Comparison of ENCODE assay signal across 28 cellular contexts in the genomic region with DNA sequence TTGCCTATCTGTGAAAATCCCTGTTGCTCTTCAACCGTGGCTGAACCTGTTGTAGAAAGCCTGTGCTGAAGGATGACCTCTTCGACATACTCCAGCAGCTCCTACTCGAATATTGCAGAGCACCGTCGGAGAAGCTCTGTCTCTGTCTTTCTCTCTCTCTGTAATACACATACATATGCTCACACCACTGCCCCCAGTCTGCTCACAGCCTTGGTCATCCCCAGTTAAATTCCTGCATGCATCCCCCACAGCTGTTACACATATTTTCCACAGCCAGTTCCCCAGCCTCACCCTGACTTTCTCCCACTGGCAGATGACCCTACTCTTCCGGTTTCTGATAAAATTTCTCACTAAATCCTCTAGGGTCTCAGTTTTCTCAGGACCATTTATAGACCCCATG.
"Had no signal": no experiment of that assay in that cellular context is flagged by ENCODE, and none has a peak within 500 bp of the region (broad histone marks: within the 10 kb centered on the region; RNA-seq: fewer than 3 reads in every experiment).

No MANE protein-coding gene starts in this region.

- H3K36me3 Mint-ChIP-seq: naive thymus-derived CD8-positive, alpha-beta T cell; stimulated activated memory B cell treated with anti-CD40 and anti-IgM and Interleukin-4, amounts not matched to agents 10 μg/mL and 1 μg/mL and 100 μg/mL, for 72 hours had no signal

- H3K4me3 ChIP-seq: dorsolateral prefrontal cortex, esophagus muscularis mucosa, heart right ventricle, left lung, ovary, psoas muscle, sigmoid colon, skin epidermis, spleen, testis, tibial artery, upper lobe of left lung had no signal

- H3K27me3 Mint-ChIP-seq: stimulated activated memory B cell treated with anti-CD40 and anti-IgM and Interleukin-4, amounts not matched to agents 10 μg/mL and 1 μg/mL and 100 μg/mL, for 72 hours had no signal

- H3K27ac ChIP-seq: dorsolateral prefrontal cortex, esophagus muscularis mucosa, foreskin keratinocyte, heart right ventricle, left lung, ovary, psoas muscle, sigmoid colon, skin epidermis, spleen, testis, tibial artery, upper lobe of left lung had no signal

- DNase-seq: cortex of kidney; dorsolateral prefrontal cortex; effector CD4-positive, alpha-beta T cell; foreskin keratinocyte; glutamatergic neuron; heart right ventricle; kidney; left lung; mesenchymal stem cell; midbrain; naive thymus-derived CD8-positive, alpha-beta T cell; nephron progenitor cell; occipital lobe; ovary; posterior cingulate gyrus; psoas muscle; right cardiac atrium; sigmoid colon; spleen; stimulated activated CD4-positive, alpha-beta T cell treated with anti-CD3 and anti-CD28 coated beads, Interleukin-4, amount 100 ng/mL, for 4 hours; stimulated activated naive CD8-positive, alpha-beta T cell treated with anti-CD3 and anti-CD28 coated beads, Interleukin-15, Interleukin-2, amounts not matched to agents 100 U/mL and 50 U/mL, for 24 hours; substantia nigra; testis; tibial artery; upper lobe of left lung had no signal

- H3K36me3 ChIP-seq: esophagus muscularis mucosa, heart right ventricle, left lung, ovary, sigmoid colon, spleen, upper lobe of left lung had no signal

- ATAC-seq: foreskin keratinocyte; left lung; naive thymus-derived CD8-positive, alpha-beta T cell; psoas muscle; stimulated activated memory B cell treated with anti-CD40 and anti-IgM and Interleukin-4, amounts not matched to agents 10 μg/mL and 1 μg/mL and 100 μg/mL, for 72 hours; stimulated activated naive CD8-positive, alpha-beta T cell treated with anti-CD3 and anti-CD28 coated beads, Interleukin-15, Interleukin-2, amounts not matched to agents 100 U/mL and 50 U/mL, for 24 hours had no signal

- H3K27ac Mint-ChIP-seq: naive thymus-derived CD8-positive, alpha-beta T cell; nephron progenitor cell; stimulated activated memory B cell treated with anti-CD40 and anti-IgM and Interleukin-4, amounts not matched to agents 10 μg/mL and 1 μg/mL and 100 μg/mL, for 72 hours had no signal

- H3K27me3 ChIP-seq: dorsolateral prefrontal cortex, esophagus muscularis mucosa, foreskin keratinocyte, heart right ventricle, left lung, ovary, sigmoid colon, spleen, testis, tibial artery, upper lobe of left lung had no signal

- H3K9me3 ChIP-seq: ovary, sigmoid colon, testis had no signal

- H3K4me1 ChIP-seq: esophagus muscularis mucosa, foreskin keratinocyte, left lung, psoas muscle, sigmoid colon, spleen, testis, tibial artery, upper lobe of left lung had no signal

- H3K4me1 Mint-ChIP-seq: naive thymus-derived CD8-positive, alpha-beta T cell; stimulated activated memory B cell treated with anti-CD40 and anti-IgM and Interleukin-4, amounts not matched to agents 10 μg/mL and 1 μg/mL and 100 μg/mL, for 72 hours had no signal

- H3K4me3 Mint-ChIP-seq: naive thymus-derived CD8-positive, alpha-beta T cell; nephron progenitor cell; stimulated activated memory B cell treated with anti-CD40 and anti-IgM and Interleukin-4, amounts not matched to agents 10 μg/mL and 1 μg/mL and 100 μg/mL, for 72 hours had no signal
